ENCODE assay signal across 8 cellular contexts in the genomic region with DNA sequence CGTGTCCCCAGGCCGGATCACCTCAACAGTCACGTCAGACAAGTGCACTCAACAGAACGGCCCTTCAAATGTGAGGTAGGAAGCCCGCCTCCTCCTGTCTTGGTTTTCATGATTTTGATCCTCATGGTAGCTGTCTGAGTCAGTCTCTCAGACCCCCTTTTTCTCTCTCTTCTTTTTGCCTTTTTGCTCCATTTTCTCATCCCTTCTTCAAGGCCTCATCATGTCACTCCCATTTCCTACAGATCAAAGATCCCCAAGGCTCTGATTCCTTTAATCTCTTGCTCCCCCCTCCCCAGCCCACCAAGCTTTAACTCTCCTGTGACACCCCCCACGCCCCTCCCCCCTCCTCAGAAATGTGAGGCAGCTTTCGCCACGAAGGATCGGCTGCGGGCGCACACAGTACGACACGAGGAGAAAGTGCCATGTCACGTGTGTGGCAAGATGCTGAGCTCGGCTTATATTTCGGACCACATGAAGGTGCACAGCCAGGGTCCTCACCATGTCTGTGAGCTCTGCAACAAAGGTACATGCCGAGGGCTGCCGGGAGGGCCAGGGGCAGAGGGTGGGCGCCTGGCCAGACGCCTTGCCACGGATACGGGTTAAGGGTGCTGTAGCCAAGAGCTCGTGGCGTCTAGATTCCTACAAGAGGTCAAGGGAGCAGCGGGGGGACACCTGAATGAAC. TPM values are rescaled to one million over a fixed set of nuclear protein-coding genes. Genes with fewer than 3 reads are reported as not detected.
DNase-seq lines count a peak whose midpoint lies in the region; ATAC-seq and TF ChIP-seq lines count a peak whose summit lies in the region.

No MANE protein-coding gene starts in this region.

- DNase-seq in right lobe of liver (peak in 1 of 3 donors; percentile 49), upper lobe of right lung (peak; percentile 67), NCI-H345 treated with DMSO at 0.1 percent for 48 hours (lab: John Stamatoyannopoulos, UW; ENCODE audit: unreplicated experiment) (no peak), NAMALWA (ENCODE audit: low spot score) (no peak), HEK293T (ENCODE audit: extremely low spot score) (no peak)

- H3K4me1 ChIP-seq in HUES48 (ENCODE audit: control insufficient read depth, insufficient read depth, low read length) (peaks cover 44% of the 10 kb centered on the region), right lobe of liver (peaks cover 0 to 30% (median 8%) of the 10 kb centered on the region in 4 donors), upper lobe of right lung (peaks cover 50% of the 10 kb centered on the region)

- WGBS in right lobe of liver (ENCODE audit: insufficient coverage, low coverage, low lambda C conversion rate, missing lambda C conversion rate) = 46% methylated on average over 13 of the region's 25 CpGs

- intact Hi-C loops in right lobe of liver (cut with DNase I) (no loop called here), upper lobe of right lung (cut with DNase I) (no loop called here)

- H3K27me3 ChIP-seq in HUES48 (ENCODE audit: control insufficient read depth, insufficient read depth, low read length) = no peaks in the 10 kb centered on the region
- no peaks in the 10 kb centered on the region for H3K27me3 ChIP-seq in right lobe of liver
- H3K27me3 ChIP-seq in upper lobe of right lung = no peaks in the 10 kb centered on the region

- CTCF ChIA-PET in HEK293T (lab: Yijun Ruan, JAX) = interaction anchor here (0.6 to 2.4 kb wide), 7 partner anchors 9 to 1187 kb away, joined by 4 to 27 read pairs (median 8); a partner anchor contains a TSS

- POLR2A ChIA-PET in HEK293T (lab: Yijun Ruan, JAX) = interaction anchor here (0.6 to 9.5 kb wide), 28 partner anchors 8 to 1238 kb away, joined by 3 to 176 read pairs (median 4); a partner anchor contains a TSS

- no peaks in the 10 kb centered on the region for H3K9me3 ChIP-seq in HUES48 (ENCODE audit: control insufficient read depth, insufficient read depth, low read length)
- no peaks in the 10 kb centered on the region for H3K9me3 ChIP-seq in right lobe of liver
- no peaks in the 10 kb centered on the region for H3K9me3 ChIP-seq in upper lobe of right lung

- no peak for TF ChIP-seq CTCF in 22Rv1 (IDR thresholded peaks at IDR 0.05)
- no peak for TF ChIP-seq CTCF in right lobe of liver (IDR thresholded peaks at IDR 0.05)
- TF ChIP-seq CTCF in upper lobe of right lung (IDR thresholded peaks at IDR 0.05) = no peak

- no peak for ATAC-seq in right lobe of liver
- ATAC-seq in upper lobe of right lung = no peak

- H3K36me3 ChIP-seq in HUES48 (ENCODE audit: control insufficient read depth, insufficient read depth, low read length) (peaks cover 35% of the 10 kb centered on the region), right lobe of liver (peaks cover 0 to 10% (median 0%) of the 10 kb centered on the region in 4 donors), upper lobe of right lung (peaks cover 21% of the 10 kb centered on the region)

- H3K4me3 ChIP-seq in HUES48 (ENCODE audit: low read depth, low read length) (peak overlapping the region; percentile 76), right lobe of liver (peak overlapping the region; percentile 34 to 63 (median 40)), upper lobe of right lung (peak overlapping the region; percentile 60)

- peak overlapping the region; percentile 100 for H3K27ac ChIP-seq in 22Rv1
- H3K27ac ChIP-seq in HUES48 (ENCODE audit: low read depth, low read length) = peak overlapping the region; percentile 94
- peak overlapping the region; percentile 90 for H3K27ac ChIP-seq in angular gyrus (ENCODE audit: low read depth, low read length)
- peak overlapping the region; percentile 55 to 83 (median 69) for H3K27ac ChIP-seq in right lobe of liver
- peak overlapping the region; percentile 89 for H3K27ac ChIP-seq in upper lobe of right lung

- TF ChIP-seq POLR2A in right lobe of liver (IDR thresholded peaks at IDR 0.05) = no peak

- no peak overlapping the region; the same call in 1 of the 2 replicates for H3K9ac ChIP-seq in HUES48 (ENCODE audit: low read depth, low read length)

TF ChIP-seq in HEK293T, 16 proteins besides CTCF, POLR2A, EP300 and RAD21:
- TF ChIP-seq HDGF (IDR thresholded peaks at IDR 0.05; ENCODE audit: borderline replicate concordance) = no peak
- TF ChIP-seq CTBP1 (IDR thresholded peaks at IDR 0.05; ENCODE audit: borderline replicate concordance) = no peak
- TF ChIP-seq BHLHE40 (IDR thresholded peaks at IDR 0.05; ENCODE audit: borderline replicate concordance) = no peak
- no peak for TF ChIP-seq ZNF384 (IDR thresholded peaks at IDR 0.05)
- no peak for TF ChIP-seq NFRKB (IDR thresholded peaks at IDR 0.05)
- TF ChIP-seq L3MBTL2 (conservative IDR thresholded peaks at IDR 0.05) = no peak
- no peak for TF ChIP-seq SP1 (IDR thresholded peaks at IDR 0.05)
- TF ChIP-seq ELF4 (IDR thresholded peaks at IDR 0.05) = no peak
- TF ChIP-seq, protein P1, sequence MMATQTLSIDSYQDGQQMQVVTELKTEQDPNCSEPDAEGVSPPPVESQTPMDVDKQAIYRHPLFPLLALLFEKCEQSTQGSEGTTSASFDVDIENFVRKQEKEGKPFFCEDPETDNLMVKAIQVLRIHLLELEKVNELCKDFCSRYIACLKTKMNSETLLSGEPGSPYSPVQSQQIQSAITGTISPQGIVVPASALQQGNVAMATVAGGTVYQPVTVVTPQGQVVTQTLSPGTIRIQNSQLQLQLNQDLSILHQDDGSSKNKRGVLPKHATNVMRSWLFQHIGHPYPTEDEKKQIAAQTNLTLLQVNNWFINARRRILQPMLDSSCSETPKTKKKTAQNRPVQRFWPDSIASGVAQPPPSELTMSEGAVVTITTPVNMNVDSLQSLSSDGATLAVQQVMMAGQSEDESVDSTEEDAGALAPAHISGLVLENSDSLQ (IDR thresholded peaks at IDR 0.05) = no peak
- no peak for TF ChIP-seq ARNT (IDR thresholded peaks at IDR 0.05)
- TF ChIP-seq FOXK2 (IDR thresholded peaks at IDR 0.05) = no peak
- no peak for TF ChIP-seq LEF1 (IDR thresholded peaks at IDR 0.05; ENCODE audit: borderline replicate concordance)
- no peak for TF ChIP-seq FOXM1 (IDR thresholded peaks at IDR 0.05; ENCODE audit: borderline replicate concordance)
- no peak for TF ChIP-seq SUZ12 (IDR thresholded peaks at IDR 0.05)
- no peak for TF ChIP-seq TARDBP (IDR thresholded peaks at IDR 0.05)
- no peak for TF ChIP-seq FOXA1 (IDR thresholded peaks at IDR 0.05)

RNA-seq across cellular contexts. Expression of a gene that starts 2.0 kb away (rescaled TPM):
- total RNA-seq in right lobe of liver = 100 to 1,000 TPM in 1 of 6 experiments, 10 to 100 TPM in 5; 42.9 to 106 (median 60.7) TPM
- total RNA-seq in upper lobe of right lung = 148 TPM

RNA-seq across cellular contexts. Expression of a gene that starts 3.6 kb away (rescaled TPM):
- total RNA-seq in right lobe of liver = under 1 TPM in 4 of 6 experiments, not detected in 2; 0.15 to 0.98 (median 0.51) TPM
- 2.7 TPM for total RNA-seq in upper lobe of right lung

RNA-seq across cellular contexts. Expression of a gene that starts 7.6 kb away (rescaled TPM):
- 10 to 100 TPM in 5 of 6 experiments, 1 to 10 TPM in 1; 8.5 to 26.1 (median 11.5) TPM for total RNA-seq in right lobe of liver
- 15.2 TPM for total RNA-seq in upper lobe of right lung

RNA-seq across cellular contexts. Expression of a gene that starts 11.9 kb away (rescaled TPM):
- total RNA-seq in right lobe of liver (100 to 1,000 TPM in 2 of 6 experiments, 10 to 100 TPM in 4; 37.4 to 112 (median 77.8) TPM), upper lobe of right lung (247 TPM)

RNA-seq across cellular contexts. Expression of a gene that starts 17.8 kb away (rescaled TPM):
- 10 to 100 TPM in 5 of 6 experiments, 1 to 10 TPM in 1; 9.8 to 27.1 (median 24.7) TPM for total RNA-seq in right lobe of liver
- 19.8 TPM for total RNA-seq in upper lobe of right lung
